9 cellular contexts compared by ENCODE assay signal in genomic region chrX:120561634-120562568, GRCh38. TPM values are rescaled to one million over a fixed set of nuclear protein-coding genes. Genes with fewer than 3 reads are reported as not detected.
DNase-seq lines count a peak whose midpoint lies in the region; ATAC-seq, FAIRE-seq and TF ChIP-seq lines count a peak whose summit lies in the region.
"Had no signal": no experiment of that assay in that cellular context is flagged by ENCODE, and none has a peak within 500 bp of the region (broad histone marks: within the 10 kb centered on the region; RNA-seq: fewer than 3 reads in every experiment).

No MANE protein-coding gene starts in this region.

- FAIRE-seq in A549 (lab: Jason Lieb, UNC): no peak
- FAIRE-seq: islet of Langerhans had no signal

- H3K9me3 ChIP-seq in A549 (no peaks in the 10 kb centered on the region), mononuclear cell (ENCODE audit: low read depth, low read length) (no peaks in the 10 kb centered on the region)

- no peak for TF ChIP-seq CTCF in A549 (IDR thresholded peaks at IDR 0.05)
- TF ChIP-seq CTCF in MCF 10A (IDR thresholded peaks at IDR 0.05; ENCODE audit: unreplicated experiment): no peak

- DNase-seq in A549 (ENCODE audit: low read depth in 1 of 2, low spot score in 1 of 2) (no peak), MCF 10A (ENCODE audit: unreplicated experiment) (no peak), NCI-H510A (lab: John Stamatoyannopoulos, UW) (no peak), NCI-H128 (lab: John Stamatoyannopoulos, UW; ENCODE audit: unreplicated experiment) (no peak), medulla oblongata (ENCODE audit: extremely low spot score) (no peak), iPS-NIHi7 (ENCODE audit: extremely low spot score) (no peak)

- peak overlapping the region; percentile 36 for H3K27ac Mint-ChIP-seq in MCF 10A (ENCODE audit: low read depth, unreplicated experiment)

- H3K4me1 Mint-ChIP-seq in MCF 10A (ENCODE audit: insufficient read depth, unreplicated experiment): peaks cover 6% of the 10 kb centered on the region

- peaks cover 13% of the 10 kb centered on the region for H3K27me3 Mint-ChIP-seq in MCF 10A (ENCODE audit: insufficient read depth, unreplicated experiment)

- TF ChIP-seq EP300 in A549 (IDR thresholded peaks at IDR 0.05): no peak

- POLR2A ChIA-PET in A549 (lab: Yijun Ruan, JAX): interaction anchor here (0.7 to 2.6 kb wide), 16 partner anchors 11 to 311 kb away, joined by 3 to 61 read pairs (median 5); partner anchors contain the start of genes C1GALT1C1, MCTS1 and ZBTB33
- POLR2A ChIA-PET in MCF 10A (lab: Yijun Ruan, JAX): interaction anchor here (0.5 to 6.7 kb wide), 13 partner anchors 12 to 956 kb away, joined by 3 to 148 read pairs (median 4); partner anchors contain the start of genes C1GALT1C1, MCTS1 and NKRF

- CTCF ChIA-PET in A549 (lab: Yijun Ruan, JAX): interaction anchor here (0.8 to 2.1 kb wide), 3 partner anchors 11 to 102 kb away, joined by 3 to 6 read pairs (median 4); no protein-coding TSS in a partner anchor
- CTCF ChIA-PET in MCF 10A (lab: Yijun Ruan, JAX): interaction anchor here (1.2 kb wide), 1 partner anchor 42 kb away, joined by 4 read pairs; the partner anchor contains the start of gene MCTS1

- H3K27me3 ChIP-seq in mononuclear cell (ENCODE audit: insufficient read depth, low read length): no peaks in the 10 kb centered on the region

- ATAC-seq in A549 (no peak), HG02870 (IDR thresholded peaks at IDR 0.05; ENCODE audit: unreplicated experiment) (peak; percentile 23)

- TSS peak; percentile 92 for BruUV-seq in MCF 10A (replicated peaks; lab: Mats Ljungman, UMichigan)

- H3K4me2 ChIP-seq in A549: peak overlapping the region; percentile 92

- peak overlapping the region; percentile 99 to 100 for H3K27ac ChIP-seq in A549

- peaks cover 20% of the 10 kb centered on the region for H3K36me3 Mint-ChIP-seq in MCF 10A (ENCODE audit: insufficient read depth, unreplicated experiment)

- H3K4me3 Mint-ChIP-seq in MCF 10A (ENCODE audit: unreplicated experiment): peak overlapping the region; percentile 72

- H3K9me3 Mint-ChIP-seq in MCF 10A (ENCODE audit: unreplicated experiment): no peaks in the 10 kb centered on the region

- peak overlapping the region; percentile 88 for H3K4me3 ChIP-seq in A549
- H3K4me3 ChIP-seq in mononuclear cell (ENCODE audit: low read length): peak overlapping the region; percentile 52

- peaks cover 27% of the 10 kb centered on the region for H3K4me1 ChIP-seq in A549
- peaks cover 16% of the 10 kb centered on the region for H3K4me1 ChIP-seq in mononuclear cell (ENCODE audit: insufficient read depth, low read length)

- intact Hi-C loops in MCF 10A (cut with micrococcal nuclease): no loop called here

- TF ChIP-seq POLR2A in A549 (IDR thresholded peaks at IDR 0.05; ENCODE audit: low read length): no peak

- TF ChIP-seq RAD21 in A549 (conservative IDR thresholded peaks at IDR 0.05 in 1 of 2, IDR thresholded peaks at IDR 0.05 in 1 of 2): no peak

- WGBS in A549 (ENCODE audit: missing lambda C conversion rate): 15% methylated on average over 12 of the region's 12 CpGs

TF ChIP-seq in A549, 52 proteins besides CTCF, POLR2A, EP300 and RAD21:
- TF ChIP-seq HDAC2 (IDR thresholded peaks at IDR 0.05) (no peak), HOXA7 (CRISPR knock-in tag; IDR thresholded peaks at IDR 0.05) (peak; percentile 24; the same call in 1 of the 2 replicates), JUN (IDR thresholded peaks at IDR 0.05) (0 out of 5 replicates have a peak, but pooled peaks of 1 of the 2 experiments have one; percentile 10)

RNA-seq across cellular contexts. Expression of gene CUL4B, which starts 1.1 kb away (rescaled TPM):
- polyA plus RNA-seq in A549 (2011; rRNA removed) (47.5 and 55.0 TPM in 2 replicates), A549 (2017; fragmentation: RNase III; extraction: RNeasy Plus Mini Kit Qiagen cat#74134 plus additional on column Dnase treatment) (34.5 to 40.3 TPM (median 36.7 TPM) in 3 replicates)
- 7.9 and 10.7 TPM in 2 replicates for polyA plus RNA-seq in A549 (2012; cell fraction: cytosol; rRNA removed)
- 11.4 and 18.5 TPM in 2 replicates for polyA plus RNA-seq in A549 (2012; cell fraction: nucleus; rRNA removed)
- polyA minus RNA-seq in A549 (2011; rRNA and poly(A)+ RNA removed): 91.0 and 106 TPM in 2 replicates
- total RNA-seq in MCF 10A (2022) (29.5 and 29.6 TPM in 2 replicates), mononuclear cell (26.2 TPM)

RNA-seq across cellular contexts. Expression of gene MCTS1, which starts 42.0 kb away (rescaled TPM):
- polyA plus RNA-seq in A549 (2011; rRNA removed): 133 and 163 TPM in 2 replicates
- polyA plus RNA-seq in A549 (2012; cell fraction: cytosol; rRNA removed): 42.6 and 47.6 TPM in 2 replicates
- polyA plus RNA-seq in A549 (2012; cell fraction: nucleus; rRNA removed): 15.6 and 20.5 TPM in 2 replicates
- 92.5 to 103 TPM (median 94.5 TPM) in 3 replicates for polyA plus RNA-seq in A549 (2017; fragmentation: RNase III; extraction: RNeasy Plus Mini Kit Qiagen cat#74134 plus additional on column Dnase treatment)
- 12.6 and 14.1 TPM in 2 replicates for polyA minus RNA-seq in A549 (2011; rRNA and poly(A)+ RNA removed)
- total RNA-seq in MCF 10A (2022): 64.9 and 73.7 TPM in 2 replicates
- total RNA-seq in mononuclear cell: 14.6 TPM
